31 cellular contexts compared by ENCODE assay signal in the genomic region with DNA sequence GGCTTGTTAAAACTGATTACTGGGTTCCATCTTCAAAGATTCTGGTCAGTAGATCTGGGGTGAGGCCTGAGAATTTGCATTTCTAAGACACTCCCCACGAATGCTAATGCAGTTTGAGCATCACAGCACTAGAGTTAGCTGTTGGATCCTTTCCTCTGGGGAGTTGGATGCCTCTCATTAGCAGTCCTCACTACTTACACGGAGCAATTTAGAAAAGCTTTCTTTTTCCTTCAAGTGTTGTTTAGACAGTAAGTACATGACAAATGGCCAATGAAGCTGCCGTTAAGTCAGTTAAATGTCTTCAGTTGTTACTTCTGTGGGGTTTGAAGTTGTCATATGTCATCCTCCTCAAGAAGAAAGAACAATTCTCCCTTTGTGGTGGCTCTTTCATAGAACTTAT.
"Had no signal": no experiment of that assay in that cellular context is flagged by ENCODE, and none has a peak within 500 bp of the region (broad histone marks: within the 10 kb centered on the region; RNA-seq: fewer than 3 reads in every experiment).

No MANE protein-coding gene starts in this region.

- H3K36me3 ChIP-seq: ascending aorta, cardiac muscle cell, MG63, Peyer's patch, WERI-Rb-1 had no signal

- H3K27ac Mint-ChIP-seq: activated CD4-positive, alpha-beta T cell treated with anti-CD3 and anti-CD28 coated beads for 36 hours; activated CD4-positive, alpha-beta T cell treated with anti-CD3 and anti-CD28 coated beads, Interleukin-2, amount 10 ng/mL, durations not matched to agents 7 days and 5 days; activated CD8-positive, alpha-beta T cell treated with anti-CD3 and anti-CD28 coated beads, Interleukin-2, amount 10 ng/mL, durations not matched to agents 7 days and 5 days; activated naive CD4-positive, alpha-beta T cell treated with anti-CD3 and anti-CD28 coated beads, Interleukin-2, amount 50 U/mL, for 24 hours; activated naive CD8-positive, alpha-beta T cell treated with anti-CD3 and anti-CD28 coated beads, Interleukin-2, amount 10 ng/mL, durations not matched to agents 7 days and 5 days; activated T-cell treated with anti-CD3 and anti-CD28 coated beads, Interleukin-2, amount 50 U/mL, for 24 hours; activated T-helper 2 cell treated with anti-CD3 and anti-CD28 coated beads, Interferon-gamma antibody, Interleukin-2, Interleukin-4, amounts not matched to agents 10 μg/mL and 5 μg/mL and 100 μg/mL, durations not matched to agents 14 hours and 24 hours and 36 hours had no signal

- H3K4me1 ChIP-seq: ascending aorta, Peyer's patch had no signal

- H3K4me3 Mint-ChIP-seq: activated CD4-positive, alpha-beta T cell treated with anti-CD3 and anti-CD28 coated beads for 36 hours; activated CD4-positive, alpha-beta T cell treated with anti-CD3 and anti-CD28 coated beads, Interleukin-2, amount 10 ng/mL, durations not matched to agents 7 days and 5 days; activated CD8-positive, alpha-beta T cell treated with anti-CD3 and anti-CD28 coated beads, Interleukin-2, amount 10 ng/mL, durations not matched to agents 7 days and 5 days; activated naive CD4-positive, alpha-beta T cell treated with anti-CD3 and anti-CD28 coated beads, Interleukin-2, amount 50 U/mL, for 24 hours; activated naive CD8-positive, alpha-beta T cell treated with anti-CD3 and anti-CD28 coated beads, Interleukin-2, amount 10 ng/mL, durations not matched to agents 7 days and 5 days; activated T-cell treated with anti-CD3 and anti-CD28 coated beads, Interleukin-2, amount 50 U/mL, for 24 hours; central memory CD8-positive, alpha-beta T cell had no signal

- H3K27me3 ChIP-seq: ascending aorta, cardiac muscle cell, MG63, Peyer's patch had no signal

- H3K27ac ChIP-seq: ascending aorta, cardiac muscle cell, Peyer's patch, RWPE1, WERI-Rb-1 had no signal

- ATAC-seq: activated CD4-positive, alpha-beta T cell treated with anti-CD3 and anti-CD28 coated beads for 36 hours; activated CD8-positive, alpha-beta T cell treated with anti-CD3 and anti-CD28 coated beads, Interleukin-2, amount 10 ng/mL, durations not matched to agents 7 days and 5 days; Right ventricle myocardium inferior had no signal

- H3K27me3 Mint-ChIP-seq: activated CD4-positive, alpha-beta T cell treated with anti-CD3 and anti-CD28 coated beads for 36 hours; activated CD4-positive, alpha-beta T cell treated with anti-CD3 and anti-CD28 coated beads, Interleukin-2, amount 10 ng/mL, durations not matched to agents 7 days and 5 days; activated naive CD4-positive, alpha-beta T cell treated with anti-CD3 and anti-CD28 coated beads, Interleukin-2, amount 50 U/mL, for 24 hours; activated naive CD8-positive, alpha-beta T cell treated with anti-CD3 and anti-CD28 coated beads, Interleukin-2, amount 10 ng/mL, durations not matched to agents 7 days and 5 days; central memory CD8-positive, alpha-beta T cell had no signal

- H3K36me3 Mint-ChIP-seq: activated naive CD4-positive, alpha-beta T cell treated with anti-CD3 and anti-CD28 coated beads, Interleukin-2, amount 50 U/mL, for 24 hours; activated naive CD8-positive, alpha-beta T cell treated with anti-CD3 and anti-CD28 coated beads, Interleukin-2, amount 10 ng/mL, durations not matched to agents 7 days and 5 days had no signal

- H3K9me3 Mint-ChIP-seq: activated CD4-positive, alpha-beta T cell treated with anti-CD3 and anti-CD28 coated beads, Interleukin-2, amount 10 ng/mL, durations not matched to agents 7 days and 5 days; activated naive CD4-positive, alpha-beta T cell treated with anti-CD3 and anti-CD28 coated beads, Interleukin-2, amount 50 U/mL, for 24 hours; activated T-cell treated with anti-CD3 and anti-CD28 coated beads, Interleukin-2, amount 50 U/mL, for 24 hours; activated T-helper 2 cell treated with anti-CD3 and anti-CD28 coated beads, Interferon-gamma antibody, Interleukin-2, Interleukin-4, amounts not matched to agents 10 μg/mL and 5 μg/mL and 100 μg/mL, durations not matched to agents 14 hours and 24 hours and 36 hours; central memory CD8-positive, alpha-beta T cell had no signal

- H3K4me1 Mint-ChIP-seq: central memory CD8-positive, alpha-beta T cell had no signal

- DNase-seq: activated CD4-positive, alpha-beta T cell treated with anti-CD3 and anti-CD28 coated beads for 36 hours; activated CD4-positive, alpha-beta T cell treated with anti-CD3 and anti-CD28 coated beads, Interleukin-2, amount 10 ng/mL, durations not matched to agents 7 days and 5 days; activated CD4-positive, alpha-beta T cell treated with anti-CD3 and anti-CD28 coated beads, Interleukin-2, amount 50 U/mL, for 48 hours; activated CD8-positive, alpha-beta T cell treated with anti-CD3 and anti-CD28 coated beads, Interleukin-2, amount 10 ng/mL, durations not matched to agents 7 days and 5 days; activated gamma-delta T cell; activated naive CD4-positive, alpha-beta T cell treated with Interleukin-2 at 50 U/mL for 16 hours; activated naive CD8-positive, alpha-beta T cell treated with anti-CD3 and anti-CD28 coated beads, Interleukin-2, amount 10 ng/mL, durations not matched to agents 7 days and 5 days; activated T-cell treated with anti-CD3 and anti-CD28 coated beads, Interleukin-2, amount 50 U/mL, for 24 hours; amygdala; Kasumi-1; KG1; MG63; NCI-H1048; NCI-H1105 treated with DMSO at 0.1 percent for 48 hours; NCI-H1436; NCI-H1694; NCI-H2029 treated with DMSO at 0.1 percent for 48 hours; NCI-H2107; NCI-H446; NCI-H510A treated with DMSO at 0.1 percent for 48 hours; Peyer's patch; SIG-M5; T1000; WERI-Rb-1 had no signal

- H3K9me3 ChIP-seq: ascending aorta, MG63, Peyer's patch had no signal

- H3K4me3 ChIP-seq: ascending aorta, cardiac muscle cell, MG63, Peyer's patch had no signal
